Comparison of ENCODE assay signal across 1 cellular context in genomic region chr21:44602474-44602871, GRCh38.
TF ChIP-seq lines count a peak whose summit lies in the region.

No MANE protein-coding gene starts in this region.

TF ChIP-seq in H1, 55 proteins besides CTCF, POLR2A, EP300 and RAD21:
- TF ChIP-seq NANOG (IDR thresholded peaks at IDR 0.05; ENCODE audit: insufficient read depth, low read depth, low read length, poor library complexity, severe bottlenecking) (no peak), HDAC2 (IDR thresholded peaks at IDR 0.05; ENCODE audit: borderline replicate concordance in 1 of 2, low read depth in 2 of 2, low read length in 2 of 2) (no peak), SIRT6 (IDR thresholded peaks at IDR 0.05; ENCODE audit: low read length) (no peak), RNF2 (IDR thresholded peaks at IDR 0.05; ENCODE audit: borderline replicate concordance, low read depth, low read length, missing control alignments, poor library complexity, severe bottlenecking) (no peak)
TF ChIP-seq in H1: peak in this region for 0.
